Comparison of ENCODE assay signal across 8 cellular contexts in the genomic region with DNA sequence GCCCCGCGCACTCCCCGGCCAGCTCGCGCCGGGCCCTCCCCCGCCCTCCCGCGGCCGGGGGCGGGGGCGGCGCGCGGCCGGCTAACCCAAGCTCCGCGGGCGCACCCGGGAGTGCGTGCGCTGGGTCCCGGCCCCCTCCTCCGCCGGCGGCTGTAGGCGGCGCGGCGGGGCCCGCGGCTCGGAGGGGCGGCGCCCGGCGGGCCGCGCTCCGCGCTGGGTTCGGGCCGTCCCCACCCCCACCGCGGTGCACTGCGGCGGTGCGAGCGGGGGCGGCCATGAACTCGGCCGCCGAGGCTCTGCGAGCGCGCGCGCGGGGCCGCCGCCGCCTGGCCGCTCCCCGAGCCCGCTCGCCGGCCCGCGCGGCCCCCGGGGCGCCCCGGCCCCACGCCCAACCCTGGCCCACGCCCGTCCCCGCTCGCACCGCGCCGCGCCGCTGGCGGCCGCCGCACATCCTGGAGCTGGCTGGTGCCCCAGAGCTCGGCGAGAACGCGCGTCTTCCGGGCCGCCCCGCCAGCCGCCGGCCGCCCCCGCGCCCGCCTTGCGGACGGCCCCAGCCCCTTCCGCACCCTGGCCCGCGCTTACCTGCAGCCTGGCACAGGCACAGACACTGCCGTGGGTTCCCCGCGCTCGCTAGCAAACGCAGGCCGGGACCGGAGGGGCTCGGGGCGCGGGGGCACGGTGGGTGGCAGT. TPM values are rescaled to one million over a fixed set of nuclear protein-coding genes. Genes with fewer than 3 reads are reported as not detected.
DNase-seq lines count a peak whose midpoint lies in the region; ATAC-seq and TF ChIP-seq lines count a peak whose summit lies in the region.

A gene with protein sequence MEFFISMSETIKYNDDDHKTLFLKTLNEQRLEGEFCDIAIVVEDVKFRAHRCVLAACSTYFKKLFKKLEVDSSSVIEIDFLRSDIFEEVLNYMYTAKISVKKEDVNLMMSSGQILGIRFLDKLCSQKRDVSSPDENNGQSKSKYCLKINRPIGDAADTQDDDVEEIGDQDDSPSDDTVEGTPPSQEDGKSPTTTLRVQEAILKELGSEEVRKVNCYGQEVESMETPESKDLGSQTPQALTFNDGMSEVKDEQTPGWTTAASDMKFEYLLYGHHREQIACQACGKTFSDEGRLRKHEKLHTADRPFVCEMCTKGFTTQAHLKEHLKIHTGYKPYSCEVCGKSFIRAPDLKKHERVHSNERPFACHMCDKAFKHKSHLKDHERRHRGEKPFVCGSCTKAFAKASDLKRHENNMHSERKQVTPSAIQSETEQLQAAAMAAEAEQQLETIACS (minus strand): TSS at position 496 of the 690 bp plus-strand sequence. CDS start 2,480 bp downstream, outside the sequence.

- H3K27me3 ChIP-seq in DOHH2 (ENCODE audit: control insufficient read depth, low read length), result no peaks in the 10 kb centered on the region
- H3K27me3 ChIP-seq in hepatocyte, result no peaks in the 10 kb centered on the region

- under 1% methylated on average over 27 of the region's 116 CpGs for WGBS in hepatocyte (ENCODE audit: low lambda C conversion rate, missing lambda C conversion rate)

- H3K9me2 ChIP-seq in DOHH2 (replicated peaks; ENCODE audit: control insufficient read depth, low read length) (no peaks in the 10 kb centered on the region), hepatocyte (replicated peaks; ENCODE audit: insufficient read depth) (no peaks in the 10 kb centered on the region)

- DNase-seq in HuH-7 (ENCODE audit: low spot score) (peak; percentile 56), astrocyte of the cerebellum (ENCODE audit: low read depth) (peak; percentile 13), hepatocyte (ENCODE audit: low spot score) (peak; percentile 90), renal cortical epithelial cell (ENCODE audit: low read depth) (peak; percentile 2), T1000 (lab: John Stamatoyannopoulos, UW) (no peak)
- peak; percentile 71 for DNase-seq in T-helper 2 cell treated with Interferon-gamma antibody and Interleukin-4, amounts not matched to agents 5 μg/mL and 100 μg/mL, for 36 hours (ENCODE audit: low spot score)

- H3K9me3 ChIP-seq in DOHH2 (ENCODE audit: control insufficient read depth, insufficient read depth, low read length) (no peaks in the 10 kb centered on the region), hepatocyte (ENCODE audit: low read depth) (no peaks in the 10 kb centered on the region)

- H3K27me3 Mint-ChIP-seq in T-helper 2 cell treated with Interferon-gamma antibody and Interleukin-4, amounts not matched to agents 5 μg/mL and 100 μg/mL, for 36 hours (ENCODE audit: low read depth), result peaks cover 15% of the 10 kb centered on the region

- H3K27ac ChIP-seq in DOHH2 (ENCODE audit: low read depth, low read length) (peak within 1 kb of the TSS; percentile 89), hepatocyte (peak within 1 kb of the TSS; percentile 100)

- H4K20me1 ChIP-seq in DOHH2 (ENCODE audit: control insufficient read depth, insufficient read depth, low read depth, low read length), result no peaks in the 10 kb centered on the region
- H4K20me1 ChIP-seq in hepatocyte (ENCODE audit: insufficient read depth, poor library complexity, severe bottlenecking), result no peaks in the 10 kb centered on the region

- in situ Hi-C loops in astrocyte of the cerebellum (cut with HindIII; ENCODE audit: low sequenced_read_pairs), result loop anchor here (5.0 kb wide), 1 partner anchor 58 kb away; no protein-coding TSS in a partner anchor

- no peak for TF ChIP-seq CTCF in DOHH2 (IDR thresholded peaks at IDR 0.05; ENCODE audit: low read depth, low read length, poor library complexity, severe bottlenecking)
- TF ChIP-seq CTCF in astrocyte of the cerebellum (IDR thresholded peaks at IDR 0.05; ENCODE audit: low read depth, low read length, missing control alignments), result no peak
- no peak for TF ChIP-seq CTCF in hepatocyte (IDR thresholded peaks at IDR 0.05; ENCODE audit: poor library complexity)

- H3K36me3 Mint-ChIP-seq in T-helper 2 cell treated with Interferon-gamma antibody and Interleukin-4, amounts not matched to agents 5 μg/mL and 100 μg/mL, for 36 hours (ENCODE audit: low read depth), result peaks cover 24% of the 10 kb centered on the region

- peaks cover 17% of the 10 kb centered on the region for H3K4me1 Mint-ChIP-seq in T-helper 2 cell treated with Interferon-gamma antibody and Interleukin-4, amounts not matched to agents 5 μg/mL and 100 μg/mL, for 36 hours (ENCODE audit: low read depth)

- ATAC-seq in GM21423 (IDR thresholded peaks at IDR 0.05; ENCODE audit: unreplicated experiment), result peak; percentile 32

- H3K9me3 Mint-ChIP-seq in T-helper 2 cell treated with Interferon-gamma antibody and Interleukin-4, amounts not matched to agents 5 μg/mL and 100 μg/mL, for 36 hours, result no peaks in the 10 kb centered on the region

- peaks cover 42% of the 10 kb centered on the region for H3K36me3 ChIP-seq in DOHH2 (ENCODE audit: control insufficient read depth, low read length)
- no peaks in the 10 kb centered on the region for H3K36me3 ChIP-seq in hepatocyte (replicated peaks; ENCODE audit: insufficient read depth, low read depth)

- H3K4me3 ChIP-seq in DOHH2 (ENCODE audit: low read length), result peak within 1 kb of the TSS; percentile 93
- H3K4me3 ChIP-seq in astrocyte of the cerebellum (ENCODE audit: low read depth, low read length), result peak within 1 kb of the TSS; percentile 82
- H3K4me3 ChIP-seq in hepatocyte, result peak within 1 kb of the TSS; percentile 95

- H3F3A ChIP-seq in DOHH2 (ENCODE audit: control insufficient read depth, insufficient read depth), result no peaks in the 10 kb centered on the region

- peak within 1 kb of the TSS; percentile 99 for H3K27ac Mint-ChIP-seq in T-helper 2 cell treated with Interferon-gamma antibody and Interleukin-4, amounts not matched to agents 5 μg/mL and 100 μg/mL, for 36 hours

- H3K4me1 ChIP-seq in DOHH2 (ENCODE audit: control insufficient read depth, low read length) (peaks cover 44% of the 10 kb centered on the region), hepatocyte (ENCODE audit: insufficient read depth) (peaks cover 13% of the 10 kb centered on the region)

- H3K79me2 ChIP-seq in DOHH2 (ENCODE audit: control insufficient read depth, low read length), result peaks cover 44% of the 10 kb centered on the region
- peaks cover 17% of the 10 kb centered on the region for H3K79me2 ChIP-seq in hepatocyte

- peak within 1 kb of the TSS; percentile 96 for H3K4me3 Mint-ChIP-seq in T-helper 2 cell treated with Interferon-gamma antibody and Interleukin-4, amounts not matched to agents 5 μg/mL and 100 μg/mL, for 36 hours

- H2AFZ ChIP-seq in hepatocyte, result peak within 1 kb of the TSS; percentile 98

- H3K4me2 ChIP-seq in DOHH2 (ENCODE audit: low read length), result peak within 1 kb of the TSS; percentile 81
- H3K4me2 ChIP-seq in hepatocyte, result peak within 1 kb of the TSS; percentile 94

RNA-seq across cellular contexts. Expression of the gene that starts here (rescaled TPM):
- total RNA-seq in hepatocyte (10.6 and 10.9 TPM in 2 replicates), renal cortical epithelial cell (12.0 and 14.4 TPM in 2 replicates)
- polyA plus RNA-seq in hepatocyte, result 6.4 and 9.7 TPM in 2 replicates
